8 cellular contexts compared by ENCODE assay signal in genomic region chr18:12408247-12408869, GRCh38. TPM values are rescaled to one million over a fixed set of nuclear protein-coding genes. Genes with fewer than 3 reads are reported as not detected.
DNase-seq lines count a peak whose midpoint lies in the region; ATAC-seq, FAIRE-seq and TF ChIP-seq lines count a peak whose summit lies in the region.

No MANE protein-coding gene starts in this region.

- CTCF ChIA-PET in A549 (lab: Yijun Ruan, JAX), result interaction anchor here (1.1 to 1.7 kb wide), 4 partner anchors 13 to 251 kb away, joined by 3 to 5 read pairs (median 4); no protein-coding TSS in a partner anchor

- H3K9ac ChIP-seq in colonic mucosa (ENCODE audit: low read depth in 2 of 2, low read length in 2 of 2), result peak overlapping the region; percentile 48 to 59

- no peak for TF ChIP-seq RAD21 in A549 (conservative IDR thresholded peaks at IDR 0.05 in 1 of 2, IDR thresholded peaks at IDR 0.05 in 1 of 2)

- H3K27ac ChIP-seq in A549, result peak overlapping the region; percentile 88 to 100
- peak overlapping the region; percentile 64 for H3K27ac ChIP-seq in colonic mucosa
- H3K27ac ChIP-seq in tibial nerve, result peak overlapping the region; percentile 79 to 97 (median 88)

- H3K9me3 Mint-ChIP-seq in mesothelial cell of epicardium, result no peaks in the 10 kb centered on the region

- peak overlapping the region; percentile 94 for H3K4me2 ChIP-seq in A549

- DNase-seq in A549 (ENCODE audit: low read depth in 1 of 2, low spot score in 1 of 2) (peak in 1 of 2 experiments; percentile 19), NCI-H82 (lab: John Stamatoyannopoulos, UW) (peak; percentile 71), colonic mucosa (no peak), mesothelial cell of epicardium (ENCODE audit: low spot score in 2 of 2, unreplicated experiment in 2 of 2) (no peak), tibial nerve (ENCODE audit: low spot score in 2 of 2) (no peak), DMS153 (lab: John Stamatoyannopoulos, UW) (no peak)

- no peak for TF ChIP-seq CTCF in A549 (IDR thresholded peaks at IDR 0.05)
- no peak for TF ChIP-seq CTCF in colonic mucosa (IDR thresholded peaks at IDR 0.05)
- no peak for TF ChIP-seq CTCF in mesothelial cell of epicardium (IDR thresholded peaks at IDR 0.05; ENCODE audit: unreplicated experiment)
- TF ChIP-seq CTCF in tibial nerve (IDR thresholded peaks at IDR 0.05), result no peak

- peak overlapping the region; percentile 77 for H3K4me3 Mint-ChIP-seq in mesothelial cell of epicardium

- H3K36me3 ChIP-seq in colonic mucosa (no peaks in the 10 kb centered on the region), tibial nerve (no peaks in the 10 kb centered on the region)

- peak overlapping the region; percentile 74 for H3K4me3 ChIP-seq in A549
- H3K4me3 ChIP-seq in colonic mucosa, result peak overlapping the region; percentile 64
- H3K4me3 ChIP-seq in tibial nerve, result peak overlapping the region; percentile 61 to 84 (median 76)

- H3K4me1 Mint-ChIP-seq in mesothelial cell of epicardium, result peaks cover 27% of the 10 kb centered on the region

- H3K27me3 Mint-ChIP-seq in mesothelial cell of epicardium (ENCODE audit: low read depth), result peaks cover 35% of the 10 kb centered on the region

- H3K36me3 Mint-ChIP-seq in mesothelial cell of epicardium, result peaks cover 2% of the 10 kb centered on the region

- TF ChIP-seq EP300 in A549 (IDR thresholded peaks at IDR 0.05), result no peak
- peak in 1 of 2 donors; percentile 52 for TF ChIP-seq EP300 in tibial nerve (IDR thresholded peaks at IDR 0.05)

- TF ChIP-seq POLR2A in A549 (IDR thresholded peaks at IDR 0.05; ENCODE audit: low read length), result no peak
- TF ChIP-seq POLR2A in tibial nerve (IDR thresholded peaks at IDR 0.05), result no peak

- intact Hi-C loops in colonic mucosa (cut with DNase I), result no loop called here

- H3K27me3 ChIP-seq in colonic mucosa (no peaks in the 10 kb centered on the region), tibial nerve (no peaks in the 10 kb centered on the region)

- peak overlapping the region; percentile 66 for H3K27ac Mint-ChIP-seq in mesothelial cell of epicardium

- 8% methylated on average over 14 of the region's 32 CpGs for WGBS in A549 (ENCODE audit: missing lambda C conversion rate)
- WGBS in tibial nerve, 2 donors, result 4 to 8% methylated on average over 15 to 16 of the region's 32 CpGs

- H3K9me3 ChIP-seq in A549 (no peaks in the 10 kb centered on the region), colonic mucosa (no peaks in the 10 kb centered on the region), tibial nerve (no peaks in the 10 kb centered on the region)

- POLR2A ChIA-PET in A549 (lab: Yijun Ruan, JAX), result interaction anchor here (0.5 to 1.2 kb wide), 7 partner anchors 14 to 294 kb away, joined by 3 to 8 read pairs (median 4); partner anchors contain the start of genes AFG3L2, CEP76 and PSMG2

- no peak for FAIRE-seq in A549 (lab: Jason Lieb, UNC)

- H3K4me1 ChIP-seq in A549 (peaks cover 30% of the 10 kb centered on the region), colonic mucosa (peaks cover 7% of the 10 kb centered on the region), tibial nerve (peaks cover 0 to 25% (median 7%) of the 10 kb centered on the region in 4 donors)

- 0 out of 6 replicates have a peak, but pooled peaks of 1 of the 2 experiments have one; percentile 6 for ATAC-seq in A549
- ATAC-seq in GM18858 (IDR thresholded peaks at IDR 0.05; ENCODE audit: unreplicated experiment), result peak; percentile 5
- no peak for ATAC-seq in HG02885 (IDR thresholded peaks at IDR 0.05; ENCODE audit: poor library complexity, unreplicated experiment)

TF ChIP-seq in A549, 52 proteins besides CTCF, POLR2A, EP300 and RAD21:
- no peak for TF ChIP-seq BCL3 (IDR thresholded peaks at IDR 0.05)
- no peak for TF ChIP-seq MAFK (IDR thresholded peaks at IDR 0.05; ENCODE audit: partially characterized antibody)
- no peak for TF ChIP-seq ATOH8 (CRISPR knock-in tag; IDR thresholded peaks at IDR 0.05; ENCODE audit: low read depth)
- TF ChIP-seq ZSCAN20 (CRISPR knock-in tag; IDR thresholded peaks at IDR 0.05), result no peak
- TF ChIP-seq RARB (CRISPR knock-in tag; IDR thresholded peaks at IDR 0.05), result no peak
- TF ChIP-seq HMGXB4 (CRISPR knock-in tag; IDR thresholded peaks at IDR 0.05; ENCODE audit: borderline replicate concordance), result no peak
- no peak for TF ChIP-seq FOSB (CRISPR knock-in tag; IDR thresholded peaks at IDR 0.05)
- no peak for TF ChIP-seq EHMT2 (IDR thresholded peaks at IDR 0.05; ENCODE audit: low read depth)
- no peak for TF ChIP-seq RFX5 (IDR thresholded peaks at IDR 0.05)
- TF ChIP-seq BHLHE40 (IDR thresholded peaks at IDR 0.05; ENCODE audit: low read depth, low read length), result no peak
- no peak for TF ChIP-seq HOXB13 (CRISPR knock-in tag; IDR thresholded peaks at IDR 0.05; ENCODE audit: low read depth)
- TF ChIP-seq HES2 (IDR thresholded peaks at IDR 0.05), result no peak
- no peak for TF ChIP-seq PHF8 (IDR thresholded peaks at IDR 0.05; ENCODE audit: borderline replicate concordance, low read depth)
- no peak for TF ChIP-seq ESRRA (IDR thresholded peaks at IDR 0.05; ENCODE audit: borderline replicate concordance, low read length)
- no peak for TF ChIP-seq HOXA7 (CRISPR knock-in tag; IDR thresholded peaks at IDR 0.05)
- no peak for TF ChIP-seq MYC (IDR thresholded peaks at IDR 0.05; ENCODE audit: borderline replicate concordance, low read length)
- TF ChIP-seq CEBPB (IDR thresholded peaks at IDR 0.05), result no peak
- no peak for TF ChIP-seq NFE2L2 (conservative IDR thresholded peaks at IDR 0.05; ENCODE audit: low read length)
- TF ChIP-seq JUN (IDR thresholded peaks at IDR 0.05), result no peak
- no peak for TF ChIP-seq E2F6 (IDR thresholded peaks at IDR 0.05; ENCODE audit: borderline replicate concordance, low read depth)

RNA-seq across cellular contexts. Expression of gene PRELID3A, which starts 0.6 kb away (rescaled TPM):
- polyA plus RNA-seq in A549 (2011; rRNA removed) (8.6 and 10.8 TPM in 2 replicates), A549 (2017; fragmentation: RNase III; extraction: RNeasy Plus Mini Kit Qiagen cat#74134 plus additional on column Dnase treatment) (10.0 to 10.4 TPM (median 10.3 TPM) in 3 replicates)
- 8.9 and 10.0 TPM in 2 replicates for polyA plus RNA-seq in A549 (2012; cell fraction: cytosol; rRNA removed)
- 14.3 and 16.5 TPM in 2 replicates for polyA plus RNA-seq in A549 (2012; cell fraction: nucleus; rRNA removed)
- 1.2 and 2.4 TPM in 2 replicates for polyA minus RNA-seq in A549 (2011; rRNA and poly(A)+ RNA removed)
- total RNA-seq in colonic mucosa (1 to 10 TPM; 1.6 to 5.6 TPM), mesothelial cell of epicardium (19.7 to 22.6 TPM (median 20.4 TPM) in 3 replicates), tibial nerve (10 to 100 TPM; 11.3 to 19.9 (median 12.3) TPM)

RNA-seq across cellular contexts. Expression of gene AFG3L2, which starts 31.3 kb away (rescaled TPM):
- polyA plus RNA-seq in A549 (2011; rRNA removed) (36.5 and 56.4 TPM in 2 replicates), A549 (2017; fragmentation: RNase III; extraction: RNeasy Plus Mini Kit Qiagen cat#74134 plus additional on column Dnase treatment) (33.7 to 37.8 TPM (median 33.8 TPM) in 3 replicates)
- polyA plus RNA-seq in A549 (2012; cell fraction: cytosol; rRNA removed), result 22.8 and 23.3 TPM in 2 replicates
- polyA plus RNA-seq in A549 (2012; cell fraction: nucleus; rRNA removed), result 19.3 and 27.7 TPM in 2 replicates
- 25.9 and 28.7 TPM in 2 replicates for polyA minus RNA-seq in A549 (2011; rRNA and poly(A)+ RNA removed)
- total RNA-seq in colonic mucosa (100 to 1,000 TPM in 1 of 2 donors, 10 to 100 TPM in 1; 94.3 to 112 TPM), mesothelial cell of epicardium (45.5 to 48.5 TPM (median 47.7 TPM) in 3 replicates), tibial nerve (10 to 100 TPM; 35.7 to 54.8 (median 42.5) TPM)
